19 cellular contexts compared by ENCODE assay signal in genomic region chr10:44552716-44553115, GRCh38.
DNase-seq lines count a peak whose midpoint lies in the region; ATAC-seq and TF ChIP-seq lines count a peak whose summit lies in the region.
"Had no signal": no experiment of that assay in that cellular context is flagged by ENCODE, and none has a peak within 500 bp of the region (broad histone marks: within the 10 kb centered on the region; RNA-seq: fewer than 3 reads in every experiment).

No MANE protein-coding gene starts in this region.

- TF ChIP-seq CTCF in fibroblast of mammary gland (conservative IDR thresholded peaks at IDR 0.05; ENCODE audit: control insufficient read depth, insufficient read depth, low read depth, low read length) (no peak), adrenal gland (IDR thresholded peaks at IDR 0.05) (no peak)
- no peak for TF ChIP-seq CTCF in CD4-positive, alpha-beta T cell (IDR thresholded peaks at IDR 0.05)

- peaks cover 6% of the 10 kb centered on the region for H3K9me3 Mint-ChIP-seq in CD4-positive, alpha-beta T cell

- H3K4me1 Mint-ChIP-seq in CD4-positive, alpha-beta T cell (ENCODE audit: low read depth): no peaks in the 10 kb centered on the region

- peaks cover 2% of the 10 kb centered on the region for H3K27me3 ChIP-seq in adrenal gland
- no peaks in the 10 kb centered on the region for H3K27me3 ChIP-seq in CD4-positive, alpha-beta T cell (ENCODE audit: control insufficient read depth, insufficient read depth, low read length)
- H3K27me3 ChIP-seq: BE2C, SJCRH30 had no signal

- no peak overlapping the region for H3K27ac Mint-ChIP-seq in CD4-positive, alpha-beta T cell

- H3K27me3 Mint-ChIP-seq in CD4-positive, alpha-beta T cell: peaks cover 4% of the 10 kb centered on the region

- POLR2A ChIA-PET in CD4-positive, alpha-beta T cell (lab: Charles Lee): no interaction called here

- 77 to 87% (median 83%) methylated on average over 8 of the region's 8 CpGs for WGBS in adrenal gland, 4 donors

- H3K36me3 Mint-ChIP-seq in CD4-positive, alpha-beta T cell (ENCODE audit: low read depth): no peaks in the 10 kb centered on the region

- no peak overlapping the region for H3K4me3 Mint-ChIP-seq in CD4-positive, alpha-beta T cell

- H3K4me3 ChIP-seq in fibroblast of mammary gland (ENCODE audit: control insufficient read depth, low read depth, low read length) (no peak overlapping the region), adrenal gland (no peak overlapping the region)
- H3K4me3 ChIP-seq: SJCRH30 had no signal

- H3K9me3 ChIP-seq in adrenal gland (replicated peaks in 1 of 3): no peaks in the 10 kb centered on the region
- H3K9me3 ChIP-seq in CD4-positive, alpha-beta T cell (ENCODE audit: control insufficient read depth, low read length): no peaks in the 10 kb centered on the region
- H3K9me3 ChIP-seq: BE2C, SJCRH30 had no signal

- no peaks in the 10 kb centered on the region for H3K36me3 ChIP-seq in adrenal gland (replicated peaks in 1 of 2)
- H3K36me3 ChIP-seq: BE2C, SJCRH30 had no signal

- ATAC-seq in CD4-positive, alpha-beta T cell (ENCODE audit: poor library complexity): no peak
- ATAC-seq: HCT116 had no signal

- intact Hi-C loops in adrenal gland (cut with DNase I): no loop called here
- intact Hi-C loops in CD4-positive, alpha-beta T cell (cut with DNase I, micrococcal nuclease): no loop called here

- peak; percentile 3 for DNase-seq in DMS 273 (lab: John Stamatoyannopoulos, UW; ENCODE audit: unreplicated experiment)
- DNase-seq in DMS 273 treated with DMSO at 0.1 percent for 48 hours (lab: John Stamatoyannopoulos, UW): no peak
- peak; percentile 32 to 74 for DNase-seq in NCI-H446 (lab: John Stamatoyannopoulos, UW)
- peak; percentile 45 for DNase-seq in fibroblast of mammary gland (ENCODE audit: low read depth)
- DNase-seq in MV-4-11 (lab: John Stamatoyannopoulos, UW): no peak
- DNase-seq in adrenal gland: no peak
- no peak for DNase-seq in NCI-H526 (lab: John Stamatoyannopoulos, UW)
- DNase-seq in CD4-positive, alpha-beta T cell: no peak
- DNase-seq: BE2C, GDM1, NCI-H1105 treated with DMSO at 0.1 percent for 48 hours, NCI-H2081 treated with DMSO at 0.1 percent for 48 hours, NCI-H82, OCI-M1, SJCRH30, T-helper 1 cell had no signal

- no peak for TF ChIP-seq POLR2A in adrenal gland (IDR thresholded peaks at IDR 0.05)

- H3K4me1 ChIP-seq in adrenal gland (replicated peaks in 1 of 2): no peaks in the 10 kb centered on the region
- H3K4me1 ChIP-seq: BE2C, SJCRH30 had no signal

- CTCF ChIA-PET in CD4-positive, alpha-beta T cell (lab: Charles Lee): no interaction called here

- no peak overlapping the region for H3K27ac ChIP-seq in adrenal gland
- H3K27ac ChIP-seq in CD4-positive, alpha-beta T cell (ENCODE audit: low read depth, low read length): no peak overlapping the region
- H3K27ac ChIP-seq: 22Rv1, KMS-11, SJCRH30 had no signal

Comparison
In these comparisons a context has a peak if more than half of its experiments do, and no peak if none do; other contexts are left out.
1. DNase-seq: peak in DMS 273 (single experiment), NCI-H446 (2 of 2) and fibroblast of mammary gland (single experiment); none in DMS 273 treated with DMSO at 0.1 percent for 48 hours (single experiment), MV-4-11 (single experiment), adrenal gland (0 of 7), NCI-H526 (0 of 2) and CD4-positive, alpha-beta T cell (0 of 10).